ENCODE assay signal across 8 cellular contexts in genomic region chr11:14904745-14905103, GRCh38. TPM values are rescaled to one million over a fixed set of nuclear protein-coding genes. Genes with fewer than 3 reads are reported as not detected.
DNase-seq lines count a peak whose midpoint lies in the region; ATAC-seq and TF ChIP-seq lines count a peak whose summit lies in the region.

No MANE protein-coding gene starts in this region.

- no peak for TF ChIP-seq POLR2A in gastroesophageal sphincter (IDR thresholded peaks at IDR 0.05)

- TF ChIP-seq EP300 in gastroesophageal sphincter (IDR thresholded peaks at IDR 0.05) = no peak

- peak overlapping the region; percentile 73; the same call in 1 of the 2 replicates for H2AFZ ChIP-seq in OCI-LY7 (ENCODE audit: low read length)

- H4K20me1 ChIP-seq in OCI-LY7 (ENCODE audit: insufficient read depth, low read length) = no peaks in the 10 kb centered on the region

- TF ChIP-seq CTCF in OCI-LY7 (conservative IDR thresholded peaks at IDR 0.05; ENCODE audit: low read length) (peak; percentile 84), gastroesophageal sphincter (IDR thresholded peaks at IDR 0.05) (peak; percentile 82 to 93 (median 88))

- H3K4me1 ChIP-seq in OCI-LY7 (ENCODE audit: insufficient read depth, low read length, poor library complexity, severe bottlenecking) (peaks cover 32% of the 10 kb centered on the region), gastroesophageal sphincter (peaks cover 0 to 24% (median 0%) of the 10 kb centered on the region in 3 donors)

- in situ Hi-C loops in G401 (cut with HindIII; ENCODE audit: low sequenced_read_pairs) = no loop called here

- POLR2A ChIA-PET in OCI-LY7 (lab: Charles Lee) = interaction anchor here (0.7 to 1.4 kb wide), 2 partner anchors 10 to 13 kb away, joined by 5 to 6 read pairs; partner anchors contain the start of gene CYP2R1

- no peaks in the 10 kb centered on the region for H3K36me3 ChIP-seq in OCI-LY7 (ENCODE audit: insufficient read depth, low read length)
- no peaks in the 10 kb centered on the region for H3K36me3 ChIP-seq in gastroesophageal sphincter

- H3K4me2 ChIP-seq in OCI-LY7 (ENCODE audit: low read length) = peak overlapping the region; percentile 70

- H3K9me3 ChIP-seq in OCI-LY7 (ENCODE audit: low read length) (no peaks in the 10 kb centered on the region), gastroesophageal sphincter (no peaks in the 10 kb centered on the region)

- peak overlapping the region; percentile 52 for H3K4me3 ChIP-seq in OCI-LY7 (ENCODE audit: low read depth, low read length, poor library complexity, severe bottlenecking)
- peak overlapping the region; percentile 34 to 64 for H3K4me3 ChIP-seq in gastroesophageal sphincter

- ATAC-seq in HG02588 (IDR thresholded peaks at IDR 0.05; ENCODE audit: unreplicated experiment) (peak; percentile 50), gastroesophageal sphincter (peak; percentile 73)

- DNase-seq in G401 (ENCODE audit: low spot score) (peak; percentile 73), OCI-LY7 (ENCODE audit: low spot score) (peak; percentile 61), activated gamma-delta T cell (lab: John Stamatoyannopoulos, UW) (peak; percentile 55), occipital lobe (lab: John Stamatoyannopoulos, UW) (peak; percentile 15), substantia nigra (lab: John Stamatoyannopoulos, UW) (peak in 43 of 49 donors; percentile 10 to 84 (median 56)), NCI-H2227 treated with DMSO at 0.1 percent for 48 hours (lab: John Stamatoyannopoulos, UW) (no peak)

- no TSS peak for BruUV-seq in OCI-LY7 (replicated peaks; lab: Mats Ljungman, UMichigan)

- H3K79me2 ChIP-seq in OCI-LY7 (ENCODE audit: insufficient read depth, low read depth, low read length) = no peaks in the 10 kb centered on the region

- intact Hi-C loops in OCI-LY7 (cut with micrococcal nuclease; ENCODE audit: unreplicated experiment) = loop anchor here (1.0 to 10.0 kb wide), 4 partner anchors 12 to 1132 kb away; partner anchors contain the start of genes CYP2R1 and PSMA1

- H3K27ac ChIP-seq in OCI-LY7 (ENCODE audit: low read depth, low read length, poor library complexity, severe bottlenecking) (no peak overlapping the region), gastroesophageal sphincter (peak overlapping the region in 1 of 4 donors; percentile 60), substantia nigra (ENCODE audit: low read depth, low read length, poor library complexity, severe bottlenecking) (no peak overlapping the region)

- H3K27me3 ChIP-seq in gastroesophageal sphincter = no peaks in the 10 kb centered on the region

- H3K9me2 ChIP-seq in OCI-LY7 (ENCODE audit: insufficient read depth, low read length) = no peaks in the 10 kb centered on the region

- WGBS in gastroesophageal sphincter (ENCODE audit: low coverage in 1 of 2), 2 donors = 44% methylated on average over 1 of the region's 26 CpGs; no CpG with 5 or more reads in 1 of the 2 donors

- CTCF ChIA-PET in OCI-LY7 (lab: Charles Lee; ENCODE audit: unreplicated experiment) = no interaction called here

RNA-seq across cellular contexts. Expression of gene CYP2R1, which starts 12.7 kb away (rescaled TPM):
- total RNA-seq in G401 (2014; rRNA removed; shearing (Covaris generic)) = 9.7 and 26.9 TPM in 2 replicates
- total RNA-seq in OCI-LY7 (2014; rRNA removed; shearing (Covaris generic)) = 22.5 and 24.8 TPM in 2 replicates
- total RNA-seq in OCI-LY7 (2022) = 38.0 and 38.6 TPM in 2 replicates
- 10 to 100 TPM; 13.5 to 22.7 (median 14.9) TPM for total RNA-seq in gastroesophageal sphincter
- 43.7 TPM for total RNA-seq in occipital lobe
